11 cellular contexts compared by ENCODE assay signal in genomic region chr18:30889582-30890301, GRCh38.
DNase-seq lines count a peak whose midpoint lies in the region; ATAC-seq and FAIRE-seq lines count a peak whose summit lies in the region.
"Had no signal": no experiment of that assay in that cellular context is flagged by ENCODE, and none has a peak within 500 bp of the region (broad histone marks: within the 10 kb centered on the region; RNA-seq: fewer than 3 reads in every experiment).

No MANE protein-coding gene starts in this region.

- ATAC-seq in HG03521 (IDR thresholded peaks at IDR 0.05; ENCODE audit: unreplicated experiment) = no peak
- ATAC-seq: left lobe of liver had no signal

- WGBS in small intestine, 3 donors = 31 to 36% (median 35%) methylated on average over 5 of the region's 5 CpGs

- DNase-seq in NCI-H748 (lab: John Stamatoyannopoulos, UW; ENCODE audit: unreplicated experiment) (peak; percentile 33), NCI-H748 treated with DMSO at 0.1 percent for 48 hours (lab: John Stamatoyannopoulos, UW) (no peak), RPMI8226 (peak; percentile 5), glomerular visceral epithelial cell (ENCODE audit: extremely low spot score) (peak; percentile 25), small intestine (peak; percentile 5)
- DNase-seq in activated CD4-positive, CD25-positive, alpha-beta regulatory T cell treated with anti-CD3 and anti-CD28 coated beads, Interleukin-2, amount 50 U/mL, for 72 hours = no peak
- DNase-seq in activated CD4-positive, alpha-beta T cell treated with anti-CD3 and anti-CD28 coated beads for 1 hour = no peak
- DNase-seq: activated naive CD4-positive, alpha-beta T cell treated with anti-CD3 and anti-CD28 coated beads, Interleukin-2, amount 10 ng/mL, durations not matched to agents 7 days and 5 days; NCI-H774 had no signal

- no peaks in the 10 kb centered on the region for H3K4me1 ChIP-seq in small intestine (ENCODE audit: control insufficient read depth in 2 of 2, insufficient read depth in 1 of 2, low read depth in 1 of 2, low read length in 1 of 2)

- no peaks in the 10 kb centered on the region for H3K36me3 ChIP-seq in small intestine (ENCODE audit: control insufficient read depth in 2 of 2, insufficient read depth in 2 of 2, low read length in 2 of 2)

- no peak overlapping the region for H3K4me3 ChIP-seq in small intestine (ENCODE audit: low read depth in 1 of 2, low read length in 2 of 2)

- H3K27me3 ChIP-seq in small intestine (ENCODE audit: control insufficient read depth in 2 of 2, insufficient read depth in 2 of 2, low read length in 2 of 2) = no peaks in the 10 kb centered on the region

- no peak overlapping the region for H3K27ac ChIP-seq in small intestine (ENCODE audit: low read depth in 1 of 2, low read length in 1 of 2)

- FAIRE-seq in small intestine (lab: Jason Lieb, UNC) = no peak

- H3K9me3 ChIP-seq in small intestine (ENCODE audit: control insufficient read depth, low read depth) = no peaks in the 10 kb centered on the region

Comparison
In these comparisons a context has a peak if more than half of its experiments do, and no peak if none do; other contexts are left out.
1. DNase-seq: peak in NCI-H748 (single experiment), RPMI8226 (single experiment), glomerular visceral epithelial cell (single experiment) and small intestine (single experiment); none in NCI-H748 treated with DMSO at 0.1 percent for 48 hours (single experiment), activated CD4-positive, CD25-positive, alpha-beta regulatory T cell treated with anti-CD3 and anti-CD28 coated beads, Interleukin-2, amount 50 U/mL, for 72 hours (single experiment) and activated CD4-positive, alpha-beta T cell treated with anti-CD3 and anti-CD28 coated beads for 1 hour (single experiment).